In the genomic region with DNA sequence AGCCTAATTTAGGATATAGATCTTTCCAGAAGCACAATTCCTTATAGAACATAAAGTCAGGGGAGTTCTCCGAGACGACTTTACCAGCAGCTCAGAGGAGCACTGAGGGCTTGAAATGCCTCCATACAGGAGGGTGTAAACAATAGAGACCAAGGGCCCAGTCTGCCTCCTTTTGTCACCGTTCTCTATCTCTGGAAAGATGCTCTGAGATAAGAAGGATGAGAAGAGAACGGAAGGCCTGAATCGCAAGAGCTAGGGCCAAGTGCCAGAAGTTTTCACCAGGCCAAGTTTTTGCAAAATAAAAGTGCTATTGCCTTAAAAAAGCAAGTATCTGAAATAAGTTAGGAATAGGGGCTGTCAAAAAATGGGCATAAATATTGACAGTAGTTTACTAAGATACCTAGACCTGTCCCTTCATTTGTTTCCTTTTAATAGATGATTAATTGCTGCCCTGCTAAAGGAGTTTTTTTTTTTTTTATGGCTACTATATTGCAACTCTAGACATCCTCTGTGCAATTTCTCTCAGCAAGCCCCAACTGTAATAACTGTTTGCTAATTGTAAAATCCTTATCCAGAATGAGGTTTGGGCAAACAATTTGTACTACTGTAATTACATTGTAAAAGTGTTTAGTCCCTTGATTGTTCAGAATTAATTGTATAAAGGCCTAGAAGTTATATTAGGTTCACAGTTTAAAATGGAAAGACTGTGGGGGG, we compare ENCODE assay signal across 22 cellular contexts. TPM values are rescaled to one million over a fixed set of nuclear protein-coding genes. Genes with fewer than 3 reads are reported as not detected.
DNase-seq lines count a peak whose midpoint lies in the region; ATAC-seq, FAIRE-seq and TF ChIP-seq lines count a peak whose summit lies in the region.
"Had no signal": no experiment of that assay in that cellular context is flagged by ENCODE, and none has a peak within 500 bp of the region (broad histone marks: within the 10 kb centered on the region; RNA-seq: fewer than 3 reads in every experiment).

No MANE protein-coding gene starts in this region.

- WGBS in small intestine, 3 donors, result 17 to 54% (median 36%) methylated on average over 5 of the region's 5 CpGs

- no peak for FAIRE-seq in small intestine (lab: Jason Lieb, UNC)
- FAIRE-seq: kidney had no signal

- peak overlapping the region; percentile 88 for H3K4me3 Mint-ChIP-seq in mesothelial cell of epicardium
- H3K4me3 Mint-ChIP-seq: activated naive CD4-positive, alpha-beta T cell treated with anti-CD3 and anti-CD28 coated beads, Interleukin-2, amount 10 ng/mL, durations not matched to agents 7 days and 5 days; B cell had no signal

- peaks cover 49% of the 10 kb centered on the region for H3K4me1 Mint-ChIP-seq in mesothelial cell of epicardium

- POLR2A ChIA-PET in HEK293T (lab: Yijun Ruan, JAX), result no interaction called here

- DNase-seq in HEK293T (ENCODE audit: extremely low spot score) (no peak), SK-N-MC (ENCODE audit: low read depth, low spot score) (no peak), mesothelial cell of epicardium (ENCODE audit: low spot score in 2 of 2, unreplicated experiment in 2 of 2) (no peak), small intestine (peak; percentile 73), RPMI8226 (no peak), NCI-H1048 (lab: John Stamatoyannopoulos, UW) (no peak)
- DNase-seq: activated CD4-positive, alpha-beta T cell treated with anti-CD3 and anti-CD28 coated beads, Interleukin-2, amount 50 U/mL, for 48 hours; activated naive CD4-positive, alpha-beta T cell treated with anti-CD3 and anti-CD28 coated beads, Interleukin-2, amount 10 ng/mL, durations not matched to agents 7 days and 5 days; GDM1; hypothalamus; kidney; midbrain; NCI-H1694; NCI-H345; stimulated activated CD4-positive, alpha-beta T cell treated with anti-CD3 and anti-CD28 coated beads, Interleukin-4, amount 100 ng/mL, for 4 hours; WERI-Rb-1 had no signal

- peaks cover 0 to 2% of the 10 kb centered on the region in 2 donors for H3K4me1 ChIP-seq in small intestine (ENCODE audit: control insufficient read depth in 2 of 2, insufficient read depth in 1 of 2, low read depth in 1 of 2, low read length in 1 of 2)

- no peak for ATAC-seq in HG03460 (IDR thresholded peaks at IDR 0.05; ENCODE audit: unreplicated experiment)
- ATAC-seq in HG03520 (IDR thresholded peaks at IDR 0.05; ENCODE audit: unreplicated experiment), result no peak

- CTCF ChIA-PET in HEK293T (lab: Yijun Ruan, JAX), result interaction anchor here (0.6 to 2.0 kb wide), 4 partner anchors 77 to 370 kb away, joined by 4 to 17 read pairs (median 5); no protein-coding TSS in a partner anchor

- peaks cover 8 to 10% of the 10 kb centered on the region in 2 donors for H3K27me3 ChIP-seq in small intestine (ENCODE audit: control insufficient read depth in 2 of 2, insufficient read depth in 2 of 2, low read length in 2 of 2)
- H3K27me3 ChIP-seq: ascending aorta had no signal

- no peaks in the 10 kb centered on the region for H3K9me3 Mint-ChIP-seq in mesothelial cell of epicardium
- H3K9me3 Mint-ChIP-seq: activated naive CD4-positive, alpha-beta T cell treated with anti-CD3 and anti-CD28 coated beads, Interleukin-2, amount 10 ng/mL, durations not matched to agents 7 days and 5 days had no signal

- no peak for TF ChIP-seq CTCF in mesothelial cell of epicardium (IDR thresholded peaks at IDR 0.05; ENCODE audit: unreplicated experiment)

- H3K36me3 ChIP-seq in SK-N-MC (ENCODE audit: insufficient read depth, low read length) (peaks cover 4% of the 10 kb centered on the region; the same call in 1 of the 2 replicates), small intestine (ENCODE audit: control insufficient read depth in 2 of 2, insufficient read depth in 2 of 2, low read length in 2 of 2) (no peaks in the 10 kb centered on the region)
- H3K36me3 ChIP-seq: ascending aorta, WERI-Rb-1 had no signal

- H3K27ac ChIP-seq in SK-N-MC (peak overlapping the region; percentile 98), small intestine (ENCODE audit: low read depth in 1 of 2, low read length in 1 of 2) (no peak overlapping the region)
- H3K27ac ChIP-seq: skin epidermis, WERI-Rb-1 had no signal

- H3K9ac ChIP-seq in SK-N-MC (ENCODE audit: insufficient read length), result peak overlapping the region; percentile 80

- H3K4me3 ChIP-seq in SK-N-MC (peak overlapping the region; percentile 82), small intestine (ENCODE audit: low read depth in 1 of 2, low read length in 2 of 2) (no peak overlapping the region)
- H3K4me3 ChIP-seq: ascending aorta had no signal

- H3K36me3 Mint-ChIP-seq in mesothelial cell of epicardium, result no peaks in the 10 kb centered on the region

- H3K27me3 Mint-ChIP-seq in mesothelial cell of epicardium (ENCODE audit: low read depth), result peaks cover under 1% of the 10 kb centered on the region

- no peaks in the 10 kb centered on the region for H3K9me3 ChIP-seq in SK-N-MC (ENCODE audit: low read depth, low read length)
- no peaks in the 10 kb centered on the region for H3K9me3 ChIP-seq in small intestine (ENCODE audit: control insufficient read depth, low read depth)
- H3K9me3 ChIP-seq: ascending aorta had no signal

- peak overlapping the region; percentile 93 for H3K27ac Mint-ChIP-seq in mesothelial cell of epicardium
- H3K27ac Mint-ChIP-seq: B cell had no signal

TF ChIP-seq in HEK293T, 16 proteins besides CTCF, POLR2A, EP300 and RAD21:
- TF ChIP-seq CTBP1 (IDR thresholded peaks at IDR 0.05; ENCODE audit: borderline replicate concordance) (no peak), HDGF (IDR thresholded peaks at IDR 0.05; ENCODE audit: borderline replicate concordance) (no peak), BHLHE40 (IDR thresholded peaks at IDR 0.05; ENCODE audit: borderline replicate concordance) (no peak), FOXK2 (IDR thresholded peaks at IDR 0.05) (no peak), NFRKB (IDR thresholded peaks at IDR 0.05) (no peak), FOXA1 (IDR thresholded peaks at IDR 0.05) (no peak), ELF4 (IDR thresholded peaks at IDR 0.05) (no peak), FOXM1 (IDR thresholded peaks at IDR 0.05; ENCODE audit: borderline replicate concordance) (no peak), ZNF384 (IDR thresholded peaks at IDR 0.05) (peak; percentile 82), ARNT (IDR thresholded peaks at IDR 0.05) (no peak), LEF1 (IDR thresholded peaks at IDR 0.05; ENCODE audit: borderline replicate concordance) (no peak), TARDBP (IDR thresholded peaks at IDR 0.05) (no peak), SP1 (IDR thresholded peaks at IDR 0.05) (no peak), SUZ12 (IDR thresholded peaks at IDR 0.05) (no peak), L3MBTL2 (conservative IDR thresholded peaks at IDR 0.05) (no peak)
- TF ChIP-seq, protein P1, sequence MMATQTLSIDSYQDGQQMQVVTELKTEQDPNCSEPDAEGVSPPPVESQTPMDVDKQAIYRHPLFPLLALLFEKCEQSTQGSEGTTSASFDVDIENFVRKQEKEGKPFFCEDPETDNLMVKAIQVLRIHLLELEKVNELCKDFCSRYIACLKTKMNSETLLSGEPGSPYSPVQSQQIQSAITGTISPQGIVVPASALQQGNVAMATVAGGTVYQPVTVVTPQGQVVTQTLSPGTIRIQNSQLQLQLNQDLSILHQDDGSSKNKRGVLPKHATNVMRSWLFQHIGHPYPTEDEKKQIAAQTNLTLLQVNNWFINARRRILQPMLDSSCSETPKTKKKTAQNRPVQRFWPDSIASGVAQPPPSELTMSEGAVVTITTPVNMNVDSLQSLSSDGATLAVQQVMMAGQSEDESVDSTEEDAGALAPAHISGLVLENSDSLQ (IDR thresholded peaks at IDR 0.05), result peak; percentile 47; the same call in 1 of the 2 replicates

RNA-seq across cellular contexts. Expression of a gene that starts 3.9 kb away (rescaled TPM):
- 305 to 324 TPM (median 317 TPM) in 3 replicates for total RNA-seq in mesothelial cell of epicardium
- 1 to 10 TPM; 1.1 to 7.9 (median 3.2) TPM for polyA plus RNA-seq in small intestine
- total RNA-seq: B cell; T-helper 1 cell treated with Interleukin-12 subunit alpha and Interleukin-12 subunit beta and Interleukin-4 antibody, amounts not matched to agents 30 ng/mL and 1 ng/mL, for 36 hours had no signal
